20 cellular contexts compared by ENCODE assay signal in genomic region chr4:24057915-24058559, GRCh38.
"Had no signal": no experiment of that assay in that cellular context is flagged by ENCODE, and none has a peak within 500 bp of the region (broad histone marks: within the 10 kb centered on the region; RNA-seq: fewer than 3 reads in every experiment).

No MANE protein-coding gene starts in this region.

- H3K9me3 ChIP-seq: SJCRH30 had no signal

- H3K36me3 ChIP-seq: SJCRH30 had no signal

- H3K4me1 ChIP-seq: SJCRH30 had no signal

- ATAC-seq: Panc1, PC-3, SK-N-SH treated with all-trans-retinoic acid at 6 μM for 48 hours had no signal

- H3K4me3 ChIP-seq: SJCRH30 had no signal

- H3K27ac ChIP-seq: RWPE1, SJCRH30 had no signal

- H3K27me3 ChIP-seq: SJCRH30 had no signal

- DNase-seq: KBM-7; NCI-H1048; NCI-H1105; NCI-H1417 treated with DMSO at 0.1 percent for 48 hours; NCI-H146; NCI-H1694 treated with DMSO at 0.1 percent for 48 hours; NCI-H1930; NCI-H2081; NCI-H2107; NCI-H2227 treated with DMSO at 0.1 percent for 48 hours; NCI-H524; NCI-H69; NCI-H774; NK-92 treated with Interleukin-12 subunit alpha and Interleukin-12 subunit beta, amount 100 ng/mL, for 24 hours; PC-3; SHP77 treated with DMSO at 0.1 percent for 48 hours; SJCRH30 had no signal
